ENCODE assay signal across 12 cellular contexts in genomic region chr17:19249681-19250080, GRCh38. TPM values are rescaled to one million over a fixed set of nuclear protein-coding genes. Genes with fewer than 3 reads are reported as not detected.
A peak's percentile ranks its signal among the peaks of the same experiment; 100 is the strongest.
DNase-seq lines count a peak whose midpoint lies in the region; ATAC-seq and TF ChIP-seq lines count a peak whose summit lies in the region.
"Had no signal": no experiment of that assay in that cellular context is flagged by ENCODE, and none has a peak within 500 bp of the region (broad histone marks: within the 10 kb centered on the region; RNA-seq: fewer than 3 reads in every experiment).

No MANE protein-coding gene starts in this region.

- no peak overlapping the region for H3K9ac ChIP-seq in endodermal cell (ENCODE audit: extremely low read depth, low read length, poor library complexity, severe bottlenecking)
- no peak overlapping the region for H3K9ac ChIP-seq in stomach smooth muscle (ENCODE audit: low read length in 2 of 2)
- H3K9ac ChIP-seq: BLaER1 had no signal

- no peaks in the 10 kb centered on the region for H3K27me3 ChIP-seq in PC-9 (ENCODE audit: insufficient read depth, low read depth)
- no peaks in the 10 kb centered on the region for H3K27me3 ChIP-seq in endodermal cell (ENCODE audit: control insufficient read depth, insufficient read depth, low read length, poor library complexity, severe bottlenecking)
- H3K27me3 ChIP-seq in lung (ENCODE audit: control insufficient read depth, insufficient read depth): no peaks in the 10 kb centered on the region
- no peaks in the 10 kb centered on the region for H3K27me3 ChIP-seq in stomach smooth muscle (ENCODE audit: control insufficient read depth in 1 of 2, insufficient read depth in 2 of 2, low read length in 2 of 2)
- H3K27me3 ChIP-seq: BLaER1 had no signal

- no peak overlapping the region for H2AFZ ChIP-seq in PC-9

- peak overlapping the region; percentile 15 for H3K27ac Mint-ChIP-seq in endodermal cell

- H3K4me1 ChIP-seq in PC-9 (replicated peaks; ENCODE audit: insufficient read depth) (peaks cover 38% of the 10 kb centered on the region), endodermal cell (ENCODE audit: control insufficient read depth, insufficient read depth, low read length) (peaks cover 11% of the 10 kb centered on the region), lung (ENCODE audit: control insufficient read depth in 2 of 2, insufficient read depth in 2 of 2, low read length in 2 of 2) (peaks cover 19 to 32% of the 10 kb centered on the region in 2 donors), stomach smooth muscle (ENCODE audit: control insufficient read depth, insufficient read depth, low read length) (peaks cover 47% of the 10 kb centered on the region)
- H3K4me1 ChIP-seq: BLaER1 had no signal

- BruUV-seq in PC-9 (replicated peaks; lab: Mats Ljungman, UMichigan): no TSS peak

- peaks cover 91% of the 10 kb centered on the region for H3K79me2 ChIP-seq in PC-9 (ENCODE audit: low read depth)

- H3K36me3 ChIP-seq in PC-9 (ENCODE audit: low read depth) (no peaks in the 10 kb centered on the region), endodermal cell (ENCODE audit: control insufficient read depth, insufficient read depth, low read length) (peaks cover 7% of the 10 kb centered on the region), lung (ENCODE audit: control insufficient read depth in 2 of 2, insufficient read depth in 2 of 2, low read length in 2 of 2) (no peaks in the 10 kb centered on the region), stomach smooth muscle (ENCODE audit: control insufficient read depth in 2 of 2, insufficient read depth in 2 of 2, low read length in 2 of 2) (no peaks in the 10 kb centered on the region)
- H3K36me3 ChIP-seq: BLaER1 had no signal

- H3K9me3 ChIP-seq in PC-9 (ENCODE audit: insufficient read depth, low read depth): no peaks in the 10 kb centered on the region
- peaks cover 10% of the 10 kb centered on the region for H3K9me3 ChIP-seq in endodermal cell (ENCODE audit: control insufficient read depth, low read length)
- H3K9me3 ChIP-seq in lung (ENCODE audit: control insufficient read depth in 2 of 2, insufficient read depth in 1 of 2, low read length in 1 of 2): no peaks in the 10 kb centered on the region
- H3K9me3 ChIP-seq in stomach smooth muscle (ENCODE audit: control insufficient read depth in 2 of 2, low read length in 2 of 2): no peaks in the 10 kb centered on the region

- H3K27ac ChIP-seq in PC-9 (0 out of 2 replicates have a peak overlapping the region, but pooled peaks have one; percentile 54), endodermal cell (ENCODE audit: low read depth, low read length) (no peak overlapping the region), lung (ENCODE audit: low read depth in 1 of 2, low read length in 1 of 2) (peak overlapping the region; percentile 41 to 77), stomach smooth muscle (ENCODE audit: low read length) (peak overlapping the region; percentile 53)
- H3K27ac ChIP-seq: BLaER1, HL-60 had no signal

- H3F3A ChIP-seq in PC-9 (ENCODE audit: insufficient read depth, low read depth): peaks cover 33% of the 10 kb centered on the region

- no peaks in the 10 kb centered on the region for H3K27me3 Mint-ChIP-seq in endodermal cell (ENCODE audit: insufficient read depth)

- CTCF ChIA-PET in PC-9 (lab: Charles Lee): interaction anchor here (0.5 to 1.1 kb wide), 2 partner anchors 11 to 531 kb away, joined by 5 to 7 read pairs; no protein-coding TSS in a partner anchor

- POLR2A ChIA-PET in PC-9 (lab: Charles Lee; ENCODE audit: unreplicated experiment): no interaction called here

- peaks cover 34% of the 10 kb centered on the region for H4K20me1 ChIP-seq in PC-9 (ENCODE audit: insufficient read depth)

- no peaks in the 10 kb centered on the region for H3K9me2 ChIP-seq in PC-9 (ENCODE audit: insufficient read depth)

- ATAC-seq in lung (ENCODE audit: insufficient read depth, low FRiP score): no peak
- ATAC-seq in left colon: no peak

- DNase-seq in PC-9: no peak
- DNase-seq in endodermal cell: no peak
- no peak for DNase-seq in lung (ENCODE audit: low spot score)
- DNase-seq in left colon: no peak
- no peak for DNase-seq in NCI-H2171 (lab: John Stamatoyannopoulos, UW)
- DNase-seq in NCI-H1092 treated with DMSO at 0.1 percent for 48 hours (lab: John Stamatoyannopoulos, UW): no peak
- DNase-seq in NCI-H1417 (lab: John Stamatoyannopoulos, UW): no peak
- DNase-seq: activated T-cell treated with anti-CD3 and anti-CD28 coated beads, Interleukin-2, amount 50 U/mL, for 48 hours had no signal

- intact Hi-C loops in PC-9 (cut with micrococcal nuclease; ENCODE audit: unreplicated experiment) (no loop called here), left colon (cut with DNase I, micrococcal nuclease) (no loop called here)

- TF ChIP-seq CTCF in PC-9 (conservative IDR thresholded peaks at IDR 0.05) (no peak), endodermal cell (conservative IDR thresholded peaks at IDR 0.05) (no peak), lung (IDR thresholded peaks at IDR 0.05; ENCODE audit: control extremely low read depth, extremely low read depth) (no peak)

- peaks cover 6% of the 10 kb centered on the region for H3K9me3 Mint-ChIP-seq in endodermal cell
- H3K9me3 Mint-ChIP-seq: central memory CD8-positive, alpha-beta T cell had no signal

- peaks cover 23% of the 10 kb centered on the region for H3K4me1 Mint-ChIP-seq in endodermal cell

- peak overlapping the region; percentile 74 for H3K4me2 ChIP-seq in PC-9
- H3K4me2 ChIP-seq: BLaER1 had no signal

- peaks cover 18% of the 10 kb centered on the region for H3K36me3 Mint-ChIP-seq in endodermal cell (ENCODE audit: low read depth)

- 91 to 92% methylated on average over 6 to 7 of the region's 7 CpGs for WGBS in endodermal cell (ENCODE audit: insufficient coverage in 1 of 2, insufficient read length in 1 of 2), 2 experiments
- WGBS in lung, 2 donors: 49 to 79% methylated on average over 7 of the region's 7 CpGs

- H3K4me3 ChIP-seq in PC-9: no peak overlapping the region
- H3K4me3 ChIP-seq in endodermal cell (ENCODE audit: low read length): no peak overlapping the region
- no peak overlapping the region for H3K4me3 ChIP-seq in lung
- H3K4me3 ChIP-seq in stomach smooth muscle (ENCODE audit: low read length in 2 of 2): peak overlapping the region in 1 of 2 donors; percentile 35
- H3K4me3 ChIP-seq: BLaER1 had no signal

- no peak overlapping the region for H3K4me3 Mint-ChIP-seq in endodermal cell
- H3K4me3 Mint-ChIP-seq: central memory CD8-positive, alpha-beta T cell had no signal

RNA-seq across cellular contexts. Expression of gene EPN2, which starts 12.5 kb away (rescaled TPM):
- total RNA-seq in PC-9 (2021): 113 TPM in 2 replicates
- 10 to 100 TPM; 46.0 to 50.9 TPM for total RNA-seq in endodermal cell
- 27.7 TPM for polyA plus RNA-seq in endodermal cell (2013, experiment 1 of 2)
- polyA plus RNA-seq in endodermal cell (2013, experiment 2 of 2): 29.1 TPM
- total RNA-seq in lung: 10 to 100 TPM; 51.0 to 73.7 TPM
- polyA plus RNA-seq in lung: 10 to 100 TPM; 16.7 to 23.8 TPM
- total RNA-seq in left colon: 10 to 100 TPM; 41.0 to 45.9 TPM
